In genomic region chr6:167979436-167980090, GRCh38 we compare ENCODE assay signal across 11 cellular contexts. TPM values are rescaled to one million over a fixed set of nuclear protein-coding genes. Genes with fewer than 3 reads are reported as not detected.
A peak's percentile ranks its signal among the peaks of the same experiment; 100 is the strongest.
DNase-seq lines count a peak whose midpoint lies in the region; ATAC-seq and TF ChIP-seq lines count a peak whose summit lies in the region.
"Had no signal": no experiment of that assay in that cellular context is flagged by ENCODE, and none has a peak within 500 bp of the region (broad histone marks: within the 10 kb centered on the region; RNA-seq: fewer than 3 reads in every experiment).

No MANE protein-coding gene starts in this region.

- BruUV-seq in MCF 10A (replicated peaks; lab: Mats Ljungman, UMichigan) = no TSS peak

- H3K14ac ChIP-seq in neuronal stem cell (ENCODE audit: low read length) = no peak overlapping the region

- H3K9ac ChIP-seq in endodermal cell (ENCODE audit: extremely low read depth, low read length, poor library complexity, severe bottlenecking) (peak overlapping the region; percentile 18), neuronal stem cell (ENCODE audit: low read depth, low read length, poor library complexity) (no peak overlapping the region)
- H3K9ac ChIP-seq: BLaER1 had no signal

- H3K18ac ChIP-seq in neuronal stem cell (ENCODE audit: low read length) = peak overlapping the region; percentile 69

- POLR2A ChIA-PET in MCF 10A (lab: Yijun Ruan, JAX) = no interaction called here

- H3K27me3 ChIP-seq in breast epithelium = no peaks in the 10 kb centered on the region
- no peaks in the 10 kb centered on the region for H3K27me3 ChIP-seq in endodermal cell (ENCODE audit: control insufficient read depth, insufficient read depth, low read length, poor library complexity, severe bottlenecking)
- no peaks in the 10 kb centered on the region for H3K27me3 ChIP-seq in neuronal stem cell (ENCODE audit: control insufficient read depth in 3 of 3, insufficient read depth in 3 of 3, low read depth in 1 of 3, low read length in 3 of 3)
- H3K27me3 ChIP-seq: BLaER1 had no signal

- H3K9me3 Mint-ChIP-seq in MCF 10A (ENCODE audit: unreplicated experiment) = no peaks in the 10 kb centered on the region
- peaks cover 40% of the 10 kb centered on the region for H3K9me3 Mint-ChIP-seq in endodermal cell

- TF ChIP-seq CTCF in breast epithelium (IDR thresholded peaks at IDR 0.05) = no peak
- TF ChIP-seq CTCF in MCF 10A (IDR thresholded peaks at IDR 0.05; ENCODE audit: unreplicated experiment) = no peak
- no peak for TF ChIP-seq CTCF in endodermal cell (conservative IDR thresholded peaks at IDR 0.05)
- TF ChIP-seq CTCF in omental fat pad (IDR thresholded peaks at IDR 0.05) = no peak

- H3K4me3 Mint-ChIP-seq in MCF 10A (ENCODE audit: unreplicated experiment) = no peak overlapping the region
- no peak overlapping the region for H3K4me3 Mint-ChIP-seq in endodermal cell

- H4K8ac ChIP-seq in neuronal stem cell (ENCODE audit: low read depth, low read length) = no peak overlapping the region

- WGBS in endodermal cell (ENCODE audit: insufficient coverage in 1 of 2, insufficient read length in 1 of 2), 2 experiments = 89 to 90% methylated on average over 7 to 12 of the region's 12 CpGs
- WGBS in neuronal stem cell (ENCODE audit: extremely low coverage in 2 of 2, insufficient read length in 2 of 2, insufficient replicate concordance in 1 of 2), 2 donors = no CpG with 5 or more reads among the region's 12 CpGs

- no peak overlapping the region for H2BK5ac ChIP-seq in neuronal stem cell (ENCODE audit: low read length)

- ATAC-seq in omental fat pad (ENCODE audit: low FRiP score) = no peak
- ATAC-seq: HCT116 had no signal

- no peak overlapping the region for H2AFZ ChIP-seq in neuronal stem cell (ENCODE audit: low read length)

- H2BK15ac ChIP-seq in neuronal stem cell (ENCODE audit: low read length) = no peak overlapping the region

- H2AK5ac ChIP-seq in neuronal stem cell (ENCODE audit: low read depth, low read length) = peak overlapping the region; percentile 38

- H3K79me1 ChIP-seq in neuronal stem cell (ENCODE audit: low read depth, low read length) = no peaks in the 10 kb centered on the region

- H3K36me3 Mint-ChIP-seq in MCF 10A (ENCODE audit: insufficient read depth, unreplicated experiment) (no peaks in the 10 kb centered on the region), endodermal cell (ENCODE audit: low read depth) (peaks cover 16% of the 10 kb centered on the region)

- H3K27me3 Mint-ChIP-seq in MCF 10A (ENCODE audit: insufficient read depth, unreplicated experiment) = no peaks in the 10 kb centered on the region
- no peaks in the 10 kb centered on the region for H3K27me3 Mint-ChIP-seq in endodermal cell (ENCODE audit: insufficient read depth)

- TF ChIP-seq POLR2A in breast epithelium (IDR thresholded peaks at IDR 0.05) = no peak

- H3K4me3 ChIP-seq in breast epithelium (no peak overlapping the region), endodermal cell (ENCODE audit: low read length) (peak overlapping the region; percentile 59), neuronal stem cell (ENCODE audit: low read length in 2 of 2) (no peak overlapping the region)
- H3K4me3 ChIP-seq: BLaER1 had no signal

- no peak overlapping the region for H3K23ac ChIP-seq in neuronal stem cell (ENCODE audit: low read depth, low read length, poor library complexity)

- H3K36me3 ChIP-seq in breast epithelium (no peaks in the 10 kb centered on the region), endodermal cell (ENCODE audit: control insufficient read depth, insufficient read depth, low read length) (no peaks in the 10 kb centered on the region), neuronal stem cell (replicated peaks in 1 of 2; ENCODE audit: control insufficient read depth in 2 of 2, insufficient read depth in 2 of 2, low read length in 2 of 2) (no peaks in the 10 kb centered on the region)

- H4K91ac ChIP-seq in neuronal stem cell (ENCODE audit: low read depth, low read length, poor library complexity) = peak overlapping the region; percentile 92

- no peak overlapping the region for H2BK120ac ChIP-seq in neuronal stem cell (ENCODE audit: low read depth, low read length)

- H3K27ac Mint-ChIP-seq in MCF 10A (ENCODE audit: low read depth, unreplicated experiment) (no peak overlapping the region), endodermal cell (no peak overlapping the region)

- peak overlapping the region; percentile 32 to 54 for H3K27ac ChIP-seq in breast epithelium
- H3K27ac ChIP-seq in endodermal cell (ENCODE audit: low read depth, low read length) = peak overlapping the region; percentile 69
- H3K27ac ChIP-seq in neuronal stem cell (replicated peaks; ENCODE audit: low read length) = peak overlapping the region; percentile 59
- H3K27ac ChIP-seq: 22Rv1, BLaER1 had no signal

- H3K4me1 Mint-ChIP-seq in MCF 10A (ENCODE audit: insufficient read depth, unreplicated experiment) (no peaks in the 10 kb centered on the region), endodermal cell (peaks cover 14% of the 10 kb centered on the region)

- H3K4me2 ChIP-seq in neuronal stem cell (ENCODE audit: insufficient read depth, low read length, poor library complexity, severe bottlenecking) = no peak overlapping the region
- H3K4me2 ChIP-seq: BLaER1 had no signal

- H3K4me1 ChIP-seq in breast epithelium (no peaks in the 10 kb centered on the region), endodermal cell (ENCODE audit: control insufficient read depth, insufficient read depth, low read length) (peaks cover 13% of the 10 kb centered on the region), neuronal stem cell (ENCODE audit: control insufficient read depth in 2 of 2, insufficient read depth in 1 of 2, low read depth in 1 of 2, low read length in 2 of 2) (peaks cover 0 to 10% of the 10 kb centered on the region in 2 donors)

- H3K4ac ChIP-seq in neuronal stem cell (ENCODE audit: low read length) = no peak overlapping the region

- CTCF ChIA-PET in MCF 10A (lab: Yijun Ruan, JAX) = interaction anchor here (0.6 kb wide), 1 partner anchor 595 kb away, joined by 3 read pairs; no protein-coding TSS in a partner anchor

- no peak overlapping the region for H2BK12ac ChIP-seq in neuronal stem cell (ENCODE audit: low read length)

- intact Hi-C loops in breast epithelium (cut with DNase I; ENCODE audit: low total_unique reads) = no loop called here
- intact Hi-C loops in MCF 10A (cut with micrococcal nuclease) = no loop called here

- no peaks in the 10 kb centered on the region for H3K9me3 ChIP-seq in breast epithelium
- peaks cover 47% of the 10 kb centered on the region for H3K9me3 ChIP-seq in endodermal cell (ENCODE audit: control insufficient read depth, low read length)
- peaks cover 4 to 6% of the 10 kb centered on the region in 2 donors for H3K9me3 ChIP-seq in neuronal stem cell (replicated peaks in 1 of 2; ENCODE audit: control insufficient read depth in 2 of 2, insufficient read depth in 1 of 2, low read depth in 1 of 2, low read length in 2 of 2)

- no peak for DNase-seq in breast epithelium (ENCODE audit: low spot score in 2 of 2)
- no peak for DNase-seq in MCF 10A (ENCODE audit: unreplicated experiment)
- no peak for DNase-seq in endodermal cell
- DNase-seq in neuronal stem cell (ENCODE audit: low spot score) = no peak
- no peak for DNase-seq in NCI-H187 (lab: John Stamatoyannopoulos, UW)
- DNase-seq in omental fat pad (ENCODE audit: low spot score) = no peak
- DNase-seq in stimulated activated CD8-positive, alpha-beta memory T cell treated with anti-CD3 and anti-CD28 coated beads, Interleukin-4, amount 100 ng/mL, for 48 hours = no peak
- DNase-seq: DMS53 had no signal

RNA-seq across cellular contexts. Expression of gene KIF25, which starts 17.9 kb away (rescaled TPM):
- total RNA-seq in breast epithelium (under 1 TPM in 1 of 3 donors, not detected in 2; 0.66 TPM), MCF 10A (2022) (not detected in 2 replicates), endodermal cell (1 to 10 TPM in 1 of 2 donors, not detected in 1; 1.3 TPM), omental fat pad (under 1 TPM in 2 of 4 donors, not detected in 2; 0.38 to 0.60 TPM)
- 0.53 TPM for polyA plus RNA-seq in endodermal cell (2013, experiment 1 of 2)
- 0.79 TPM for polyA plus RNA-seq in endodermal cell (2013, experiment 2 of 2)
- polyA plus RNA-seq in neuronal stem cell (2013, experiment 1 of 2) = 5.8 TPM
- polyA plus RNA-seq in neuronal stem cell (2013, experiment 2 of 2) = 5.1 TPM
